8 cellular contexts compared by ENCODE assay signal in genomic region chr11:6328321-6328720, GRCh38.
"Had no signal": no experiment of that assay in that cellular context is flagged by ENCODE, and none has a peak within 500 bp of the region (broad histone marks: within the 10 kb centered on the region; RNA-seq: fewer than 3 reads in every experiment).

No MANE protein-coding gene starts in this region.

- DNase-seq: activated CD4-positive, alpha-beta T cell treated with anti-CD3 and anti-CD28 coated beads for 1 hour; activated CD4-positive, alpha-beta T cell treated with anti-CD3 and anti-CD28 coated beads, Interleukin-2, amount 50 U/mL, for 48 hours; activated naive CD4-positive, alpha-beta T cell treated with anti-CD3 and anti-CD28 coated beads, Interleukin-2, amount 10 ng/mL, durations not matched to agents 7 days and 5 days; activated T-cell treated with anti-CD3 and anti-CD28 coated beads, Interleukin-2, amount 50 U/mL, for 1 hour; head of caudate nucleus; stimulated activated CD4-positive, alpha-beta T cell treated with anti-CD3 and anti-CD28 coated beads, Interleukin-1b, Interleukin-23, amount 100 ng/mL, for 48 hours; T-cell; T1000 had no signal
